Comparison of ENCODE assay signal across 9 cellular contexts in the genomic region with DNA sequence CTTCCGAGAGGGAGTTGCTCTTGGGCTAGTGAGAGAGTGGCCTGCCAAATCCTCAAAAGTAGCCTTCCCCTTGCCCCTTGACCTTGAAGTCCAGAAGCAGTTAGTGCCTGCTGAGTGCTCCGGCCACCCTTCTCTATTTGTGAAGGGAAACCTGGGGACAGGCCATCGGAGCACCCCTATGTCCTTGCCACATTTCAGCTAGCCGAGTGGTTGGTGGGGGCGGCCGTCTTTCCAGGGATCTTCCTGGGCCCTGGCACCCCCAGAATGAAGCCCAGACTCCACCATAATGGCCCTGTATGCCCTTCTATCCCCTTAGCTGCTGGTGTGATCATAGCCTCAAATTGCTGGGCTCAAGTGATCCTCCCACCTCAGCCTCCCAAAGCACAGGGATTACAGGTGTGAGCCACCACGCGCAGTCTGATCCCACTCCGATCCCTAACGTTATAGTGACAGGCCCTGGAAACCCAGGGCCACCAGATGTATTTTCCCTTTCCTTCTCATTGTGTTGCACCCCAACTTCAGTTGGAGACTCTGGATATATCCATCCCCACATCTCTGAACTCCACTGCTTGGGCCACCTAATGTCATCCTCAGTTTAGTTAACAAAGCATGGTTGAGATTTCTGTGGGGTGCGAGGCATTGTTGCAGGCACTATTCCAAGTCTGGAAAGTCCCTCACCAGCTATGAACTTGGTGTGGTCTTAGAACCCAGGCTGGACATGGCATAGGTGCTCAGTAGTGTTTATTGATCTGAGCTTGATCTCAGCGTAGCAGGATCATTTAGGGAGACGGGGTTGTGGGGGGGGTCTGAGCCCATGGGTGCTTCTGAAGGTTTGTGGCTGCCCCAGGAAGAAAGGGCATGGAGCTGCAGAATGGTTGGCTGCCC. TPM values are rescaled to one million over a fixed set of nuclear protein-coding genes. Genes with fewer than 3 reads are reported as not detected.
DNase-seq lines count a peak whose midpoint lies in the region; ATAC-seq and TF ChIP-seq lines count a peak whose summit lies in the region.
"Had no signal": no experiment of that assay in that cellular context is flagged by ENCODE, and none has a peak within 500 bp of the region (broad histone marks: within the 10 kb centered on the region; RNA-seq: fewer than 3 reads in every experiment).

No MANE protein-coding gene starts in this region.

- TF ChIP-seq POLR2A in breast epithelium (IDR thresholded peaks at IDR 0.05) (no peak), uterus (IDR thresholded peaks at IDR 0.05) (no peak)

- H3K56ac ChIP-seq in mesendoderm (ENCODE audit: low read length) = peak overlapping the region; percentile 94

- H3K79me1 ChIP-seq in mesendoderm (ENCODE audit: low read length) = peaks cover 18% of the 10 kb centered on the region

- peak overlapping the region; percentile 94 for H3K27ac Mint-ChIP-seq in activated naive CD4-positive, alpha-beta T cell treated with anti-CD3 and anti-CD28 coated beads, Interleukin-2, amount 50 U/mL, for 24 hours

- no peak overlapping the region for H2BK15ac ChIP-seq in mesendoderm (replicated peaks; ENCODE audit: low read depth)

- no peak for TF ChIP-seq CTCF in breast epithelium (IDR thresholded peaks at IDR 0.05)
- TF ChIP-seq CTCF in uterus (IDR thresholded peaks at IDR 0.05) = no peak

- intact Hi-C loops in breast epithelium (cut with DNase I; ENCODE audit: low total_unique reads) (no loop called here), uterus (cut with DNase I; ENCODE audit: low total_unique reads) (loop anchor here (5.0 kb wide), 1 partner anchor 47 kb away; no protein-coding TSS in a partner anchor)

- H3K4me3 ChIP-seq in breast epithelium = peak overlapping the region; percentile 83 to 96 (median 91)
- H3K4me3 ChIP-seq in mesendoderm (ENCODE audit: low read length) = peak overlapping the region; percentile 91
- peak overlapping the region; percentile 65 to 79 for H3K4me3 ChIP-seq in uterus

- no peak for ATAC-seq in HG03520 (IDR thresholded peaks at IDR 0.05; ENCODE audit: unreplicated experiment)

- H3K27me3 ChIP-seq in breast epithelium (no peaks in the 10 kb centered on the region), mesendoderm (ENCODE audit: insufficient read depth, low read length, poor library complexity) (no peaks in the 10 kb centered on the region), uterus (no peaks in the 10 kb centered on the region)

- no peaks in the 10 kb centered on the region for H3K36me3 Mint-ChIP-seq in activated naive CD4-positive, alpha-beta T cell treated with anti-CD3 and anti-CD28 coated beads, Interleukin-2, amount 50 U/mL, for 24 hours

- peaks cover 23 to 41% of the 10 kb centered on the region in 2 donors for H3K4me1 ChIP-seq in breast epithelium
- peaks cover 25% of the 10 kb centered on the region for H3K4me1 ChIP-seq in mesendoderm (ENCODE audit: control insufficient read depth, low read depth, low read length)
- H3K4me1 ChIP-seq in uterus = peaks cover 0 to 16% of the 10 kb centered on the region in 2 donors

- H3K79me2 ChIP-seq in mesendoderm (ENCODE audit: control insufficient read depth, insufficient read depth, low read length) = peaks cover 59% of the 10 kb centered on the region

- H4K5ac ChIP-seq in mesendoderm (ENCODE audit: low read length) = no peak overlapping the region

- H3K27ac ChIP-seq in breast epithelium (peak overlapping the region; percentile 97 to 98), mesendoderm (ENCODE audit: low read depth, low read length) (no peak overlapping the region), uterus (peak overlapping the region; percentile 96 to 99)

- H3K9ac ChIP-seq in mesendoderm (ENCODE audit: low read length) = peak overlapping the region; percentile 96

- H3K4ac ChIP-seq in mesendoderm (ENCODE audit: low read depth, low read length) = no peak overlapping the region

- H3K9me3 ChIP-seq in breast epithelium (no peaks in the 10 kb centered on the region), uterus (no peaks in the 10 kb centered on the region)

- no peaks in the 10 kb centered on the region for H3K9me3 Mint-ChIP-seq in activated naive CD4-positive, alpha-beta T cell treated with anti-CD3 and anti-CD28 coated beads, Interleukin-2, amount 50 U/mL, for 24 hours

- H2AK5ac ChIP-seq in mesendoderm (ENCODE audit: low read length) = no peak overlapping the region

- H2BK120ac ChIP-seq in mesendoderm (ENCODE audit: low read depth, low read length) = no peak overlapping the region

- H4K8ac ChIP-seq in mesendoderm (ENCODE audit: low read depth, low read length) = no peak overlapping the region

- H3K18ac ChIP-seq in mesendoderm (ENCODE audit: low read length) = peak overlapping the region; percentile 99

- WGBS in mesendoderm (ENCODE audit: extremely low coverage, insufficient coverage, low lambda C conversion rate) = no CpG with 5 or more reads among the region's 13 CpGs

- no peaks in the 10 kb centered on the region for H3K27me3 Mint-ChIP-seq in activated naive CD4-positive, alpha-beta T cell treated with anti-CD3 and anti-CD28 coated beads, Interleukin-2, amount 50 U/mL, for 24 hours

- H3K4me3 Mint-ChIP-seq in activated naive CD4-positive, alpha-beta T cell treated with anti-CD3 and anti-CD28 coated beads, Interleukin-2, amount 50 U/mL, for 24 hours = peak overlapping the region; percentile 97

- H3K23ac ChIP-seq in mesendoderm (ENCODE audit: low read length) = peak overlapping the region; percentile 38

- H3K4me2 ChIP-seq in mesendoderm (ENCODE audit: low read length) = peak overlapping the region; percentile 85

- H2BK5ac ChIP-seq in mesendoderm (ENCODE audit: low read length) = no peak overlapping the region

- H3K36me3 ChIP-seq in breast epithelium = no peaks in the 10 kb centered on the region
- no peaks in the 10 kb centered on the region for H3K36me3 ChIP-seq in mesendoderm (ENCODE audit: control insufficient read depth, insufficient read depth, low read length)
- no peaks in the 10 kb centered on the region for H3K36me3 ChIP-seq in uterus

- peaks cover 57% of the 10 kb centered on the region for H3K4me1 Mint-ChIP-seq in activated naive CD4-positive, alpha-beta T cell treated with anti-CD3 and anti-CD28 coated beads, Interleukin-2, amount 50 U/mL, for 24 hours

- no peak for DNase-seq in activated naive CD4-positive, alpha-beta T cell treated with Interleukin-2 at 50 U/mL for 16 hours
- DNase-seq in breast epithelium (ENCODE audit: low spot score in 2 of 2) (no peak), mesendoderm (no peak), uterus (no peak), NCI-H1092 treated with DMSO at 0.1 percent for 48 hours (lab: John Stamatoyannopoulos, UW) (no peak), NCI-H2081 treated with DMSO at 0.1 percent for 48 hours (lab: John Stamatoyannopoulos, UW) (no peak)
- DNase-seq: GDM1 had no signal

RNA-seq across cellular contexts. Expression of gene TSPAN14, which starts 1.6 kb away (rescaled TPM):
- 10 to 100 TPM; 52.8 to 76.8 (median 74.8) TPM for total RNA-seq in breast epithelium
- 32.4 TPM for polyA plus RNA-seq in mesendoderm (2013, experiment 1 of 2)
- 30.9 TPM for polyA plus RNA-seq in mesendoderm (2013, experiment 2 of 2)
- 100 to 1,000 TPM in 1 of 4 donors, 10 to 100 TPM in 3; 37.1 to 110 (median 66.1) TPM for total RNA-seq in uterus

RNA-seq across cellular contexts. Expression of gene PRXL2A, which starts 47.4 kb away (rescaled TPM):
- total RNA-seq in breast epithelium (100 to 1,000 TPM in 1 of 3 donors, 10 to 100 TPM in 2; 82.3 to 547 (median 88.4) TPM), uterus (10 to 100 TPM; 12.3 to 70.7 (median 50.9) TPM)
- polyA plus RNA-seq in mesendoderm (2013, experiment 1 of 2) = 50.0 TPM
- 50.0 TPM for polyA plus RNA-seq in mesendoderm (2013, experiment 2 of 2)
